Comparison of ENCODE assay signal across 16 cellular contexts in genomic region chr1:2404890-2405511, GRCh38. TPM values are rescaled to one million over a fixed set of nuclear protein-coding genes. Genes with fewer than 3 reads are reported as not detected.
DNase-seq lines count a peak whose midpoint lies in the region; ATAC-seq and TF ChIP-seq lines count a peak whose summit lies in the region.
"Had no signal": no experiment of that assay in that cellular context is flagged by ENCODE, and none has a peak within 500 bp of the region (broad histone marks: within the 10 kb centered on the region; RNA-seq: fewer than 3 reads in every experiment).

No MANE protein-coding gene starts in this region.

- CTCF ChIA-PET in A673 (lab: Charles Lee) (no interaction called here), HEK293 (lab: Yijun Ruan, JAX) (no interaction called here)

- POLR2A ChIA-PET in A673 (lab: Charles Lee; ENCODE audit: low non-redundant PET), result no interaction called here
- POLR2A ChIA-PET in HEK293 (lab: Yijun Ruan, JAX), result interaction anchor here (1.3 to 1.9 kb wide), 2 partner anchors 14 to 141 kb away, joined by 3 to 5 read pairs; partner anchors contain the start of genes MORN1 and RER1

- no peaks in the 10 kb centered on the region for H3K27me3 ChIP-seq in A673 (replicated peaks; ENCODE audit: insufficient read depth, low read depth, low read length, poor library complexity)
- H3K27me3 ChIP-seq: dorsolateral prefrontal cortex, esophagus muscularis mucosa, right atrium auricular region, SJCRH30 had no signal

- no peak for TF ChIP-seq CTCF in A673 (conservative IDR thresholded peaks at IDR 0.05; ENCODE audit: low read depth, low read length)
- no peak for TF ChIP-seq CTCF in HEK293 (tag by site-specific recombination; IDR thresholded peaks at IDR 0.05)
- no peak for TF ChIP-seq CTCF in astrocyte of the spinal cord (IDR thresholded peaks at IDR 0.05; ENCODE audit: low read depth, low read length)

- no peak overlapping the region for H3K27ac ChIP-seq in A673 (ENCODE audit: low read depth, low read length, poor library complexity, severe bottlenecking)
- H3K27ac ChIP-seq in HEK293 (ENCODE audit: extremely low read depth, low read depth, low read length), result 0 out of 2 replicates have a peak overlapping the region, but pooled peaks have one; percentile 25
- H3K27ac ChIP-seq: right atrium auricular region, SJCRH30 had no signal

- H3K4me1 ChIP-seq in A673 (ENCODE audit: insufficient read depth, low read length, poor library complexity, severe bottlenecking) (no peaks in the 10 kb centered on the region), HEK293 (ENCODE audit: control insufficient read depth, insufficient read depth, low read length) (no peaks in the 10 kb centered on the region)
- H3K4me1 ChIP-seq: esophagus muscularis mucosa, SJCRH30 had no signal

- no peak overlapping the region for H3K4me3 ChIP-seq in A673 (ENCODE audit: low read depth, low read length, poor library complexity, severe bottlenecking)
- no peak overlapping the region for H3K4me3 ChIP-seq in HEK293 (ENCODE audit: low read depth, low read length)
- no peak overlapping the region for H3K4me3 ChIP-seq in astrocyte of the spinal cord (ENCODE audit: low read depth, low read length)
- H3K4me3 ChIP-seq: dorsolateral prefrontal cortex, esophagus muscularis mucosa, right atrium auricular region, SJCRH30 had no signal

- intact Hi-C loops in A673 (cut with micrococcal nuclease; ENCODE audit: unreplicated experiment) (no loop called here), left colon (cut with DNase I, micrococcal nuclease) (no loop called here)

- DNase-seq in A673 (ENCODE audit: low spot score), result no peak
- peak; percentile 19 for DNase-seq in astrocyte of the spinal cord (ENCODE audit: low read depth, low spot score)
- no peak for DNase-seq in left colon
- DNase-seq in EL, result no peak
- DNase-seq in activated gamma-delta T cell (lab: John Stamatoyannopoulos, UW), result no peak
- DNase-seq in NCI-H2227 treated with DMSO at 0.1 percent for 48 hours (lab: John Stamatoyannopoulos, UW), result no peak
- DNase-seq: activated naive CD4-positive, alpha-beta T cell treated with anti-CD3 and anti-CD28 coated beads for 36 hours; dorsolateral prefrontal cortex; NCI-H1930; SJCRH30; stimulated activated CD4-positive, alpha-beta T cell treated with anti-CD3 and anti-CD28 coated beads, Interleukin-2, amount 100 ng/mL, for 24 hours; substantia nigra had no signal

- BruUV-seq in A673 (replicated peaks; lab: Mats Ljungman, UMichigan), result TSS peak; percentile 47

- H3K9me3 ChIP-seq in A673 (ENCODE audit: low read depth, low read length, poor library complexity, severe bottlenecking), result no peaks in the 10 kb centered on the region
- H3K9me3 ChIP-seq in HEK293 (ENCODE audit: control insufficient read depth, insufficient read depth, low read depth, low read length), result no peaks in the 10 kb centered on the region
- H3K9me3 ChIP-seq: esophagus muscularis mucosa, right atrium auricular region, SJCRH30 had no signal

- in situ Hi-C loops in astrocyte of the spinal cord (cut with HindIII; ENCODE audit: low sequenced_read_pairs), result no loop called here

- ATAC-seq in left colon (peak; percentile 8), HG02642 (IDR thresholded peaks at IDR 0.05; ENCODE audit: poor library complexity, unreplicated experiment) (no peak)

- H3K36me3 ChIP-seq in A673 (ENCODE audit: insufficient read depth, low read length, poor library complexity, severe bottlenecking) (peaks cover 56% of the 10 kb centered on the region), HEK293 (ENCODE audit: control insufficient read depth in 2 of 2, insufficient read depth in 1 of 2, low read length in 2 of 2) (peaks cover 7 to 98% of the 10 kb centered on the region in 2 experiments; a peak in 2 of 3 replicates)

TF ChIP-seq in HEK293, 187 proteins besides CTCF, POLR2A, EP300 and RAD21 (continues in another document):
- TF ChIP-seq ZNF791 (tag by site-specific recombination; IDR thresholded peaks at IDR 0.05) (no peak), ZNF518A (tag by site-specific recombination; conservative IDR thresholded peaks at IDR 0.05; ENCODE audit: low read depth) (no peak), EGR2 (tag by site-specific recombination; IDR thresholded peaks at IDR 0.05; ENCODE audit: low read depth) (no peak), ZNF548 (tag by site-specific recombination; IDR thresholded peaks at IDR 0.05) (no peak), ZNF645 (tag by site-specific recombination; IDR thresholded peaks at IDR 0.05) (no peak), ZNF558 (tag by site-specific recombination; IDR thresholded peaks at IDR 0.05) (no peak), REPIN1 (tag by site-specific recombination; IDR thresholded peaks at IDR 0.05; ENCODE audit: low read depth) (no peak), KLF8 (tag by site-specific recombination; IDR thresholded peaks at IDR 0.05) (no peak), ZNF211 (tag by site-specific recombination; IDR thresholded peaks at IDR 0.05; ENCODE audit: low read depth) (no peak), ZNF488 (tag by site-specific recombination; IDR thresholded peaks at IDR 0.05) (no peak), ZNF704 (tag by site-specific recombination; IDR thresholded peaks at IDR 0.05) (no peak), ZNF654 (tag by site-specific recombination; IDR thresholded peaks at IDR 0.05; ENCODE audit: low read depth) (no peak)

RNA-seq across cellular contexts. Expression of gene PEX10, which starts 7.4 kb away (rescaled TPM):
- 27.6 and 28.0 TPM in 2 replicates for total RNA-seq in A673 (2021)
- total RNA-seq in left colon, result 10 to 100 TPM; 17.8 to 19.9 TPM

RNA-seq across cellular contexts. Expression of gene RER1, which starts 13.4 kb away (rescaled TPM):
- total RNA-seq in A673 (2021) (152 and 154 TPM in 2 replicates), left colon (100 to 1,000 TPM; 191 to 221 TPM)

RNA-seq across cellular contexts. Expression of gene MORN1, which starts 13.6 kb away (rescaled TPM):
- total RNA-seq in A673 (2021), result 24.7 and 29.8 TPM in 2 replicates
- total RNA-seq in left colon, result 10 to 100 TPM; 11.0 to 15.2 TPM
